Comparison of ENCODE assay signal across 13 cellular contexts in genomic region chr7:150742286-150742968, GRCh38. TPM values are rescaled to one million over a fixed set of nuclear protein-coding genes. Genes with fewer than 3 reads are reported as not detected.
DNase-seq lines count a peak whose midpoint lies in the region; ATAC-seq lines count a peak whose summit lies in the region.
"Had no signal": no experiment of that assay in that cellular context is flagged by ENCODE, and none has a peak within 500 bp of the region (broad histone marks: within the 10 kb centered on the region; RNA-seq: fewer than 3 reads in every experiment).

No MANE protein-coding gene starts in this region.

- H3K9me3 Mint-ChIP-seq in activated CD4-positive, alpha-beta T cell treated with anti-CD3 and anti-CD28 coated beads, Interleukin-2, amount 10 ng/mL, durations not matched to agents 7 days and 5 days = peaks cover 6% of the 10 kb centered on the region
- H3K9me3 Mint-ChIP-seq in activated naive CD8-positive, alpha-beta T cell treated with anti-CD3 and anti-CD28 coated beads for 36 hours = peaks cover 7% of the 10 kb centered on the region

- H3K27ac ChIP-seq in KOPT-K1 (ENCODE audit: low read depth, low read length, poor library complexity, severe bottlenecking) = peak overlapping the region; percentile 100
- no peak overlapping the region for H3K27ac ChIP-seq in neuronal stem cell (replicated peaks; ENCODE audit: low read length)
- H3K27ac ChIP-seq: A549, parathyroid adenoma had no signal

- ATAC-seq in GM18867 (IDR thresholded peaks at IDR 0.05; ENCODE audit: unreplicated experiment) = no peak
- ATAC-seq: A549; stimulated activated memory B cell treated with anti-CD40 and anti-IgM and Interleukin-4, amounts not matched to agents 10 μg/mL and 1 μg/mL and 100 μg/mL, for 72 hours had no signal

- peak overlapping the region; percentile 4 for H2BK5ac ChIP-seq in neuronal stem cell (ENCODE audit: low read length)

- no peak overlapping the region for H3K4ac ChIP-seq in neuronal stem cell (ENCODE audit: low read length)

- peak overlapping the region; percentile 85 for H3K4me3 Mint-ChIP-seq in activated CD4-positive, alpha-beta T cell treated with anti-CD3 and anti-CD28 coated beads, Interleukin-2, amount 10 ng/mL, durations not matched to agents 7 days and 5 days
- H3K4me3 Mint-ChIP-seq in activated naive CD8-positive, alpha-beta T cell treated with anti-CD3 and anti-CD28 coated beads for 36 hours = peak overlapping the region; percentile 84
- H3K4me3 Mint-ChIP-seq: stimulated activated memory B cell treated with anti-CD40 and anti-IgM and Interleukin-4, amounts not matched to agents 10 μg/mL and 1 μg/mL and 100 μg/mL, for 72 hours had no signal

- H3K23ac ChIP-seq in neuronal stem cell (ENCODE audit: low read depth, low read length, poor library complexity) = no peak overlapping the region

- H2BK12ac ChIP-seq in neuronal stem cell (ENCODE audit: low read length) = no peak overlapping the region

- H3K9me3 ChIP-seq in KOPT-K1 (ENCODE audit: insufficient read depth, low read length, poor library complexity, severe bottlenecking) (no peaks in the 10 kb centered on the region), neuronal stem cell (replicated peaks in 1 of 2; ENCODE audit: control insufficient read depth in 2 of 2, insufficient read depth in 1 of 2, low read depth in 1 of 2, low read length in 2 of 2) (no peaks in the 10 kb centered on the region)
- H3K9me3 ChIP-seq: A549 had no signal

- no peaks in the 10 kb centered on the region for H3K27me3 Mint-ChIP-seq in activated CD4-positive, alpha-beta T cell treated with anti-CD3 and anti-CD28 coated beads, Interleukin-2, amount 10 ng/mL, durations not matched to agents 7 days and 5 days
- H3K27me3 Mint-ChIP-seq in activated naive CD8-positive, alpha-beta T cell treated with anti-CD3 and anti-CD28 coated beads for 36 hours = no peaks in the 10 kb centered on the region

- H3K9ac ChIP-seq in neuronal stem cell (ENCODE audit: low read depth, low read length, poor library complexity) = no peak overlapping the region
- H3K9ac ChIP-seq: parathyroid adenoma had no signal

- no peak overlapping the region for H2AFZ ChIP-seq in neuronal stem cell (ENCODE audit: low read length)
- H2AFZ ChIP-seq: parathyroid adenoma had no signal

- H3K79me1 ChIP-seq in neuronal stem cell (ENCODE audit: low read depth, low read length) = no peaks in the 10 kb centered on the region

- no peak overlapping the region for H3K18ac ChIP-seq in neuronal stem cell (ENCODE audit: low read length)

- POLR2A ChIA-PET in activated CD4-positive, alpha-beta T cell treated with anti-CD3 and anti-CD28 coated beads, Interleukin-2, amount 10 ng/mL, durations not matched to agents 7 days and 5 days (lab: Charles Lee) = interaction anchor here (0.6 to 1.5 kb wide), 4 partner anchors 10 to 175 kb away, joined by 3 to 4 read pairs (median 4); partner anchors contain the start of gene GIMAP4

- H3K4me3 ChIP-seq in neuronal stem cell (ENCODE audit: low read length in 2 of 2) = no peak overlapping the region
- H3K4me3 ChIP-seq: A549 had no signal

- WGBS in neuronal stem cell (ENCODE audit: extremely low coverage in 2 of 2, insufficient read length in 2 of 2, insufficient replicate concordance in 1 of 2), 2 donors = no CpG with 5 or more reads among the region's 14 CpGs

- peaks cover 0 to 5% (median 4%) of the 10 kb centered on the region in 3 experiments for H3K27me3 ChIP-seq in neuronal stem cell (ENCODE audit: control insufficient read depth in 3 of 3, insufficient read depth in 3 of 3, low read depth in 1 of 3, low read length in 3 of 3)

- H2BK15ac ChIP-seq in neuronal stem cell (ENCODE audit: low read length) = no peak overlapping the region

- H3K4me1 ChIP-seq in neuronal stem cell (ENCODE audit: control insufficient read depth in 2 of 2, insufficient read depth in 1 of 2, low read depth in 1 of 2, low read length in 2 of 2) = no peaks in the 10 kb centered on the region
- H3K4me1 ChIP-seq: A549, parathyroid adenoma had no signal

- peaks cover 76% of the 10 kb centered on the region for H3K4me1 Mint-ChIP-seq in activated CD4-positive, alpha-beta T cell treated with anti-CD3 and anti-CD28 coated beads, Interleukin-2, amount 10 ng/mL, durations not matched to agents 7 days and 5 days
- peaks cover 72% of the 10 kb centered on the region for H3K4me1 Mint-ChIP-seq in activated naive CD8-positive, alpha-beta T cell treated with anti-CD3 and anti-CD28 coated beads for 36 hours

- H2BK120ac ChIP-seq in neuronal stem cell (ENCODE audit: low read depth, low read length) = no peak overlapping the region

- no peak overlapping the region for H2AK5ac ChIP-seq in neuronal stem cell (ENCODE audit: low read depth, low read length)

- peak overlapping the region; percentile 22 for H3K14ac ChIP-seq in neuronal stem cell (ENCODE audit: low read length)

- peaks cover 94% of the 10 kb centered on the region for H3K36me3 Mint-ChIP-seq in activated CD4-positive, alpha-beta T cell treated with anti-CD3 and anti-CD28 coated beads, Interleukin-2, amount 10 ng/mL, durations not matched to agents 7 days and 5 days (ENCODE audit: low read depth)
- peaks cover 89% of the 10 kb centered on the region for H3K36me3 Mint-ChIP-seq in activated naive CD8-positive, alpha-beta T cell treated with anti-CD3 and anti-CD28 coated beads for 36 hours

- peak overlapping the region; percentile 83 for H3K27ac Mint-ChIP-seq in activated CD4-positive, alpha-beta T cell treated with anti-CD3 and anti-CD28 coated beads, Interleukin-2, amount 10 ng/mL, durations not matched to agents 7 days and 5 days
- H3K27ac Mint-ChIP-seq in activated naive CD8-positive, alpha-beta T cell treated with anti-CD3 and anti-CD28 coated beads for 36 hours = peak overlapping the region; percentile 87
- H3K27ac Mint-ChIP-seq: stimulated activated memory B cell treated with anti-CD40 and anti-IgM and Interleukin-4, amounts not matched to agents 10 μg/mL and 1 μg/mL and 100 μg/mL, for 72 hours had no signal

- DNase-seq in activated CD4-positive, alpha-beta T cell treated with anti-CD3 and anti-CD28 coated beads, Interleukin-2, amount 10 ng/mL, durations not matched to agents 7 days and 5 days = no peak
- DNase-seq in activated CD4-positive, alpha-beta T cell treated with anti-CD3 and anti-CD28 coated beads, Interleukin-2, amount 50 U/mL, for 4 hours = no peak
- no peak for DNase-seq in activated naive CD8-positive, alpha-beta T cell treated with anti-CD3 and anti-CD28 coated beads for 36 hours
- DNase-seq in neuronal stem cell (ENCODE audit: low spot score) = no peak
- DNase-seq in iPS-NIHi7 (ENCODE audit: extremely low spot score) = no peak
- no peak for DNase-seq in NCI-H187 (lab: John Stamatoyannopoulos, UW)
- DNase-seq: hypothalamus, NCI-H1694 had no signal

- peaks cover 85% of the 10 kb centered on the region for H3K36me3 ChIP-seq in KOPT-K1 (ENCODE audit: insufficient read depth, low read length)
- H3K36me3 ChIP-seq in neuronal stem cell (replicated peaks in 1 of 2; ENCODE audit: control insufficient read depth in 2 of 2, insufficient read depth in 2 of 2, low read length in 2 of 2) = no peaks in the 10 kb centered on the region

- no peak overlapping the region for H3K4me2 ChIP-seq in neuronal stem cell (ENCODE audit: insufficient read depth, low read length, poor library complexity, severe bottlenecking)
- H3K4me2 ChIP-seq: A549 had no signal

- H4K91ac ChIP-seq in neuronal stem cell (ENCODE audit: low read depth, low read length, poor library complexity) = no peak overlapping the region

- H4K8ac ChIP-seq in neuronal stem cell (ENCODE audit: low read depth, low read length) = no peak overlapping the region

- CTCF ChIA-PET in activated CD4-positive, alpha-beta T cell treated with anti-CD3 and anti-CD28 coated beads, Interleukin-2, amount 10 ng/mL, durations not matched to agents 7 days and 5 days (lab: Charles Lee) = interaction anchor here (1.1 to 5.0 kb wide), 5 partner anchors 10 to 293 kb away, joined by 3 to 20 read pairs (median 6); no protein-coding TSS in a partner anchor

RNA-seq across cellular contexts. Expression of gene GIMAP5, which starts 5.2 kb away (rescaled TPM):
- 100 to 1,000 TPM; 111 to 149 TPM for total RNA-seq in activated CD4-positive, alpha-beta T cell treated with anti-CD3 and anti-CD28 coated beads, Interleukin-2, amount 10 ng/mL, durations not matched to agents 7 days and 5 days
- total RNA-seq in activated naive CD8-positive, alpha-beta T cell treated with anti-CD3 and anti-CD28 coated beads for 36 hours = 10 to 100 TPM; 47.1 to 48.2 TPM
- not detected for polyA plus RNA-seq in neuronal stem cell (2013, experiment 1 of 2)
- polyA plus RNA-seq in neuronal stem cell (2013, experiment 2 of 2) = not detected
- polyA plus RNA-seq: A549 had no signal

RNA-seq across cellular contexts. Expression of gene GIMAP1, which starts 26.0 kb away (rescaled TPM):
- 10 to 100 TPM; 18.1 to 19.6 TPM for total RNA-seq in activated CD4-positive, alpha-beta T cell treated with anti-CD3 and anti-CD28 coated beads, Interleukin-2, amount 10 ng/mL, durations not matched to agents 7 days and 5 days
- total RNA-seq in activated naive CD8-positive, alpha-beta T cell treated with anti-CD3 and anti-CD28 coated beads for 36 hours = 1 to 10 TPM; 6.1 to 6.2 TPM
- not detected for polyA plus RNA-seq in neuronal stem cell (2013, experiment 1 of 2)
- not detected for polyA plus RNA-seq in neuronal stem cell (2013, experiment 2 of 2)
- polyA plus RNA-seq: A549 had no signal

RNA-seq across cellular contexts. Expression of gene GIMAP2, which starts 56.9 kb away (rescaled TPM):
- 100 to 1,000 TPM in 1 of 2 experiments, 10 to 100 TPM in 1; 97.7 to 102 TPM for total RNA-seq in activated CD4-positive, alpha-beta T cell treated with anti-CD3 and anti-CD28 coated beads, Interleukin-2, amount 10 ng/mL, durations not matched to agents 7 days and 5 days
- total RNA-seq in activated naive CD8-positive, alpha-beta T cell treated with anti-CD3 and anti-CD28 coated beads for 36 hours = 10 to 100 TPM; 40.7 to 41.2 TPM
- not detected for polyA plus RNA-seq in neuronal stem cell (2013, experiment 1 of 2)
- not detected for polyA plus RNA-seq in neuronal stem cell (2013, experiment 2 of 2)

RNA-seq across cellular contexts. Expression of gene TMEM176B, which starts 57.7 kb away (rescaled TPM):
- total RNA-seq in activated CD4-positive, alpha-beta T cell treated with anti-CD3 and anti-CD28 coated beads, Interleukin-2, amount 10 ng/mL, durations not matched to agents 7 days and 5 days = not detected
- total RNA-seq in activated naive CD8-positive, alpha-beta T cell treated with anti-CD3 and anti-CD28 coated beads for 36 hours = not detected
- polyA plus RNA-seq in neuronal stem cell (2013, experiment 1 of 2) = 1.2 TPM
- 1.1 TPM for polyA plus RNA-seq in neuronal stem cell (2013, experiment 2 of 2)

RNA-seq across cellular contexts. Expression of gene TMEM176A, which starts 58.1 kb away (rescaled TPM):
- total RNA-seq in activated CD4-positive, alpha-beta T cell treated with anti-CD3 and anti-CD28 coated beads, Interleukin-2, amount 10 ng/mL, durations not matched to agents 7 days and 5 days = not detected
- total RNA-seq in activated naive CD8-positive, alpha-beta T cell treated with anti-CD3 and anti-CD28 coated beads for 36 hours = not detected
- 0.59 TPM for polyA plus RNA-seq in neuronal stem cell (2013, experiment 1 of 2)
- 0.53 TPM for polyA plus RNA-seq in neuronal stem cell (2013, experiment 2 of 2)
